In genomic region chr7:69782917-69783684, GRCh38 we compare ENCODE assay signal across 12 cellular contexts.
DNase-seq lines count a peak whose midpoint lies in the region; ATAC-seq and TF ChIP-seq lines count a peak whose summit lies in the region.
"Had no signal": no experiment of that assay in that cellular context is flagged by ENCODE, and none has a peak within 500 bp of the region (broad histone marks: within the 10 kb centered on the region; RNA-seq: fewer than 3 reads in every experiment).

No MANE protein-coding gene starts in this region.

- H4K91ac ChIP-seq in mesenchymal stem cell (ENCODE audit: low read length): no peak overlapping the region

- H3K27ac ChIP-seq in breast epithelium (peak overlapping the region; percentile 58 to 70), mammary epithelial cell (ENCODE audit: insufficient read depth, low read depth, low read length) (no peak overlapping the region), mesenchymal stem cell (ENCODE audit: low read length, poor library complexity, severe bottlenecking) (no peak overlapping the region)

- no peak overlapping the region for H3K4me3 Mint-ChIP-seq in activated CD8-positive, alpha-beta T cell treated with anti-CD3 and anti-CD28 coated beads for 36 hours
- H3K4me3 Mint-ChIP-seq: dendritic cell treated with granulocyte-macrophage colony-stimulating factor and Interleukin-4, amounts not matched to agents 40 ng/mL and 50 ng/mL, for 4 days had no signal

- H2BK120ac ChIP-seq in mesenchymal stem cell (ENCODE audit: low read depth, low read length): no peak overlapping the region

- H2AFZ ChIP-seq in mammary epithelial cell (ENCODE audit: low read depth, low read length) (no peak overlapping the region), mesenchymal stem cell (ENCODE audit: low read depth, low read length) (no peak overlapping the region)

- no peaks in the 10 kb centered on the region for H3K36me3 Mint-ChIP-seq in activated CD8-positive, alpha-beta T cell treated with anti-CD3 and anti-CD28 coated beads for 36 hours (ENCODE audit: low read depth)

- no peaks in the 10 kb centered on the region for H3K27me3 ChIP-seq in breast epithelium
- no peaks in the 10 kb centered on the region for H3K27me3 ChIP-seq in mammary epithelial cell (ENCODE audit: insufficient read depth, low read length)
- H3K27me3 ChIP-seq in mesenchymal stem cell (ENCODE audit: control insufficient read depth in 1 of 2, insufficient read depth in 1 of 2, low read length in 2 of 2): no peaks in the 10 kb centered on the region

- no peaks in the 10 kb centered on the region for H3K9me3 Mint-ChIP-seq in activated CD8-positive, alpha-beta T cell treated with anti-CD3 and anti-CD28 coated beads for 36 hours
- H3K9me3 Mint-ChIP-seq: dendritic cell treated with granulocyte-macrophage colony-stimulating factor and Interleukin-4, amounts not matched to agents 40 ng/mL and 50 ng/mL, for 4 days had no signal

- no TSS peak for BruUV-seq in mammary epithelial cell (replicated peaks; lab: Mats Ljungman, UMichigan)

- no peaks in the 10 kb centered on the region for H3K27me3 Mint-ChIP-seq in activated CD8-positive, alpha-beta T cell treated with anti-CD3 and anti-CD28 coated beads for 36 hours
- H3K27me3 Mint-ChIP-seq: dendritic cell treated with granulocyte-macrophage colony-stimulating factor and Interleukin-4, amounts not matched to agents 40 ng/mL and 50 ng/mL, for 4 days had no signal

- H3K14ac ChIP-seq in mesenchymal stem cell (ENCODE audit: low read length in 2 of 2): no peak overlapping the region

- H3K9me3 ChIP-seq in breast epithelium: no peaks in the 10 kb centered on the region
- peaks cover 13% of the 10 kb centered on the region for H3K9me3 ChIP-seq in mammary epithelial cell (replicated peaks; ENCODE audit: insufficient read depth, low read length)
- H3K9me3 ChIP-seq in mesenchymal stem cell (ENCODE audit: control insufficient read depth, low read length): no peaks in the 10 kb centered on the region

- H3K79me2 ChIP-seq in mammary epithelial cell (ENCODE audit: insufficient read depth, low read length): no peaks in the 10 kb centered on the region

- no peak overlapping the region for H2BK12ac ChIP-seq in mesenchymal stem cell (ENCODE audit: low read length in 2 of 2)

- no peak for TF ChIP-seq CTCF in breast epithelium (IDR thresholded peaks at IDR 0.05)
- no peak for TF ChIP-seq CTCF in mammary epithelial cell (conservative IDR thresholded peaks at IDR 0.05 in 1 of 2, IDR thresholded peaks at IDR 0.05 in 1 of 2; ENCODE audit: extremely low read depth in 1 of 2, insufficient read depth in 1 of 2, low read depth in 1 of 2, low read length in 2 of 2)
- no peak for TF ChIP-seq CTCF in activated CD8-positive, alpha-beta T cell treated with anti-CD3 and anti-CD28 coated beads for 36 hours (IDR thresholded peaks at IDR 0.05)

- no peak overlapping the region for H3K4me3 ChIP-seq in breast epithelium
- no peak overlapping the region for H3K4me3 ChIP-seq in mammary epithelial cell (replicated peaks in 1 of 3; ENCODE audit: insufficient read depth in 1 of 3, low read depth in 2 of 3, low read length in 3 of 3)
- no peak overlapping the region for H3K4me3 ChIP-seq in mesenchymal stem cell (ENCODE audit: insufficient read depth in 1 of 2, low read depth in 1 of 2, low read length in 2 of 2)

- H3K4me2 ChIP-seq in mammary epithelial cell (ENCODE audit: insufficient read depth, low read depth, low read length) (no peak overlapping the region), mesenchymal stem cell (ENCODE audit: low read length, poor library complexity, severe bottlenecking) (no peak overlapping the region)

- 13% methylated on average over 5 of the region's 7 CpGs for WGBS in mammary epithelial cell (ENCODE audit: low coverage, missing lambda C conversion rate)
- 82% methylated on average over 7 of the region's 7 CpGs for WGBS in mesenchymal stem cell

- intact Hi-C loops in breast epithelium (cut with DNase I; ENCODE audit: low total_unique reads) (no loop called here), mammary epithelial cell (cut with micrococcal nuclease) (loop anchor here (10.0 kb wide), 1 partner anchor 128 kb away; no protein-coding TSS in a partner anchor)
- intact Hi-C loops in activated CD8-positive, alpha-beta T cell treated with anti-CD3 and anti-CD28 coated beads for 36 hours (cut with micrococcal nuclease): no loop called here

- H3K79me1 ChIP-seq in mesenchymal stem cell (replicated peaks; ENCODE audit: low read length, poor library complexity, severe bottlenecking): peaks cover 39% of the 10 kb centered on the region

- DNase-seq in breast epithelium (ENCODE audit: low spot score in 2 of 2): peak in 1 of 2 donors; percentile 27
- DNase-seq in mammary epithelial cell: no peak
- peak; percentile 22 for DNase-seq in dedifferentiated amniotic fluid mesenchymal stem cell (ENCODE audit: extremely low spot score)
- DNase-seq in mesenchymal stem cell: no peak
- no peak for DNase-seq in activated CD8-positive, alpha-beta T cell treated with anti-CD3 and anti-CD28 coated beads for 36 hours
- DNase-seq in stimulated activated CD4-positive, alpha-beta T cell treated with anti-CD3 and anti-CD28 coated beads, Interleukin-2, amount 100 ng/mL, for 48 hours: no peak
- no peak for DNase-seq in GF-D8 (lab: John Stamatoyannopoulos, UW)
- DNase-seq: KG1, PC-3, T1000 had no signal

- H2AK5ac ChIP-seq in mesenchymal stem cell (ENCODE audit: low read length, severe bottlenecking): no peak overlapping the region

- H3K36me3 ChIP-seq in breast epithelium (no peaks in the 10 kb centered on the region), mammary epithelial cell (ENCODE audit: insufficient read depth, low read length) (no peaks in the 10 kb centered on the region), mesenchymal stem cell (ENCODE audit: control insufficient read depth in 1 of 2, insufficient read depth in 2 of 2, low read depth in 1 of 2, low read length in 2 of 2) (no peaks in the 10 kb centered on the region)

- dilution Hi-C loops in mammary epithelial cell (cut with HindIII; ENCODE audit: low sequenced_read_pairs): no loop called here

- H2BK15ac ChIP-seq in mesenchymal stem cell (ENCODE audit: low read depth, poor library complexity, severe bottlenecking): no peak overlapping the region

- H3K4me1 Mint-ChIP-seq in activated CD8-positive, alpha-beta T cell treated with anti-CD3 and anti-CD28 coated beads for 36 hours (ENCODE audit: low read depth): no peaks in the 10 kb centered on the region

- no peak overlapping the region for H2BK5ac ChIP-seq in mesenchymal stem cell (ENCODE audit: low read depth, low read length, poor library complexity, severe bottlenecking)

- H3K9ac ChIP-seq in mammary epithelial cell (ENCODE audit: insufficient read depth, low read length) (no peak overlapping the region), mesenchymal stem cell (ENCODE audit: low read length) (peak overlapping the region; percentile 23)

- H4K20me1 ChIP-seq in mammary epithelial cell (ENCODE audit: insufficient read depth, low read length): no peaks in the 10 kb centered on the region

- H3K4ac ChIP-seq in mesenchymal stem cell (ENCODE audit: low read depth in 1 of 2, low read length in 2 of 2): no peak overlapping the region

- no peak for ATAC-seq in activated CD8-positive, alpha-beta T cell treated with anti-CD3 and anti-CD28 coated beads for 36 hours
- ATAC-seq in HG02870 (IDR thresholded peaks at IDR 0.05; ENCODE audit: unreplicated experiment): no peak
- ATAC-seq: PC-3 had no signal

- POLR2A ChIA-PET in activated CD8-positive, alpha-beta T cell treated with anti-CD3 and anti-CD28 coated beads for 36 hours (lab: Charles Lee): no interaction called here

- CTCF ChIA-PET in mammary epithelial cell (lab: Charles Lee; ENCODE audit: low non-redundant PET): no interaction called here
- CTCF ChIA-PET in activated CD8-positive, alpha-beta T cell treated with anti-CD3 and anti-CD28 coated beads for 36 hours (lab: Charles Lee): no interaction called here

- H3K23ac ChIP-seq in mesenchymal stem cell (ENCODE audit: low read length in 2 of 2): no peak overlapping the region

- peaks cover 0 to 7% of the 10 kb centered on the region in 2 donors for H3K4me1 ChIP-seq in breast epithelium
- H3K4me1 ChIP-seq in mammary epithelial cell (ENCODE audit: insufficient read depth, low read length): no peaks in the 10 kb centered on the region
- peaks cover 2% of the 10 kb centered on the region for H3K4me1 ChIP-seq in mesenchymal stem cell (ENCODE audit: control insufficient read depth, insufficient read depth, low read depth, low read length)

- H3K18ac ChIP-seq in mesenchymal stem cell (ENCODE audit: low read depth in 1 of 2, low read length in 2 of 2): no peak overlapping the region

- no peak overlapping the region for H3K27ac Mint-ChIP-seq in activated CD8-positive, alpha-beta T cell treated with anti-CD3 and anti-CD28 coated beads for 36 hours
- H3K27ac Mint-ChIP-seq: dendritic cell treated with granulocyte-macrophage colony-stimulating factor and Interleukin-4, amounts not matched to agents 40 ng/mL and 50 ng/mL, for 4 days had no signal

- in situ Hi-C loops in mammary epithelial cell (cut with MboI; ENCODE audit: low sequenced_read_pairs in 2 of 2): no loop called here

- TF ChIP-seq POLR2A in breast epithelium (IDR thresholded peaks at IDR 0.05): no peak

- no peak overlapping the region for H4K8ac ChIP-seq in mesenchymal stem cell (ENCODE audit: low read length)

Comparison
In these comparisons a context has a peak if more than half of its experiments do, and no peak if none do; other contexts are left out.
1. H3K27ac ChIP-seq: peak in breast epithelium (2 of 2); none in mammary epithelial cell (single experiment) and mesenchymal stem cell (single experiment).